Comparison of ENCODE assay signal across 24 cellular contexts in genomic region chr13:34408635-34409034, GRCh38.
"Had no signal": no experiment of that assay in that cellular context is flagged by ENCODE, and none has a peak within 500 bp of the region (broad histone marks: within the 10 kb centered on the region; RNA-seq: fewer than 3 reads in every experiment).

No MANE protein-coding gene starts in this region.

- H3K36me3 ChIP-seq: colonic mucosa, esophagus muscularis mucosa, gastroesophageal sphincter, heart left ventricle, neutrophil, sigmoid colon, thoracic aorta, tibial nerve, upper lobe of left lung had no signal

- H2AFZ ChIP-seq: hepatocyte had no signal

- H3K27me3 ChIP-seq: colonic mucosa, esophagus muscularis mucosa, foreskin keratinocyte, gastroesophageal sphincter, heart left ventricle, hepatocyte, neutrophil, sigmoid colon, tibial nerve, upper lobe of left lung had no signal

- H3K4me1 ChIP-seq: colonic mucosa, foreskin keratinocyte, psoas muscle, tibial nerve, upper lobe of left lung had no signal

- DNase-seq: colonic mucosa; effector memory CD4-positive, alpha-beta T cell; foreskin keratinocyte; heart left ventricle; kidney; mucosa of descending colon; naive B cell; psoas muscle; right cardiac atrium; sigmoid colon; stimulated activated CD4-positive, alpha-beta T cell treated with anti-CD3 and anti-CD28 coated beads, Interleukin-2, amount 100 ng/mL, for 24 hours; stimulated activated CD4-positive, alpha-beta T cell treated with anti-CD3 and anti-CD28 coated beads, Interleukin-4, amount 100 ng/mL, for 24 hours; stimulated activated naive CD8-positive, alpha-beta T cell treated with anti-CD3 and anti-CD28 coated beads, Interleukin-15, Interleukin-2, amounts not matched to agents 100 U/mL and 50 U/mL, for 24 hours; upper lobe of left lung had no signal

- H3K4me2 ChIP-seq: hepatocyte had no signal

- H3K27ac ChIP-seq: colonic mucosa, esophagus muscularis mucosa, foreskin keratinocyte, gastroesophageal sphincter, heart left ventricle, hepatocyte, neutrophil, psoas muscle, sigmoid colon, thoracic aorta, tibial nerve, upper lobe of left lung had no signal

- ATAC-seq: foreskin keratinocyte; gastroesophageal sphincter; left lobe of liver; mucosa of descending colon; natural killer cell treated with Interleukin-12 subunit alpha and Interleukin-12 subunit beta and Interleukin-15 and Interleukin-18, amount 100 ng/mL, for 72 hours; psoas muscle; right cardiac atrium; stimulated activated memory B cell treated with anti-CD40 and anti-IgM and Interleukin-4, amounts not matched to agents 10 μg/mL and 1 μg/mL and 100 μg/mL, for 72 hours; stimulated activated naive CD8-positive, alpha-beta T cell treated with anti-CD3 and anti-CD28 coated beads, Interleukin-15, Interleukin-2, amounts not matched to agents 100 U/mL and 50 U/mL, for 24 hours had no signal

- H3K9me3 ChIP-seq: colonic mucosa, esophagus muscularis mucosa, gastroesophageal sphincter, heart left ventricle, mucosa of descending colon, neutrophil, psoas muscle, sigmoid colon, thoracic aorta, tibial nerve, upper lobe of left lung had no signal

- H3K4me3 ChIP-seq: colonic mucosa, esophagus muscularis mucosa, gastroesophageal sphincter, heart left ventricle, hepatocyte, lung, mucosa of descending colon, psoas muscle, sigmoid colon, thoracic aorta, tibial nerve, upper lobe of left lung had no signal
